1 cellular context compared by ENCODE assay signal in genomic region chr4:17780461-17781071, GRCh38.
TF ChIP-seq lines count a peak whose summit lies in the region.

No MANE protein-coding gene starts in this region.

TF ChIP-seq in HepG2, 621 proteins besides CTCF, POLR2A, EP300 and RAD21:
- TF ChIP-seq, protein P1, sequence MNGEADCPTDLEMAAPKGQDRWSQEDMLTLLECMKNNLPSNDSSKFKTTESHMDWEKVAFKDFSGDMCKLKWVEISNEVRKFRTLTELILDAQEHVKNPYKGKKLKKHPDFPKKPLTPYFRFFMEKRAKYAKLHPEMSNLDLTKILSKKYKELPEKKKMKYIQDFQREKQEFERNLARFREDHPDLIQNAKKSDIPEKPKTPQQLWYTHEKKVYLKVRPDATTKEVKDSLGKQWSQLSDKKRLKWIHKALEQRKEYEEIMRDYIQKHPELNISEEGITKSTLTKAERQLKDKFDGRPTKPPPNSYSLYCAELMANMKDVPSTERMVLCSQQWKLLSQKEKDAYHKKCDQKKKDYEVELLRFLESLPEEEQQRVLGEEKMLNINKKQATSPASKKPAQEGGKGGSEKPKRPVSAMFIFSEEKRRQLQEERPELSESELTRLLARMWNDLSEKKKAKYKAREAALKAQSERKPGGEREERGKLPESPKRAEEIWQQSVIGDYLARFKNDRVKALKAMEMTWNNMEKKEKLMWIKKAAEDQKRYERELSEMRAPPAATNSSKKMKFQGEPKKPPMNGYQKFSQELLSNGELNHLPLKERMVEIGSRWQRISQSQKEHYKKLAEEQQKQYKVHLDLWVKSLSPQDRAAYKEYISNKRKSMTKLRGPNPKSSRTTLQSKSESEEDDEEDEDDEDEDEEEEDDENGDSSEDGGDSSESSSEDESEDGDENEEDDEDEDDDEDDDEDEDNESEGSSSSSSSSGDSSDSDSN (CRISPR knock-in tag; IDR thresholded peaks at IDR 0.05), result 0 out of 2 replicates have a peak, but pooled peaks have one; percentile 4
- TF ChIP-seq FOXK2 (IDR thresholded peaks at IDR 0.05), result no peak
